Comparison of ENCODE assay signal across 9 cellular contexts in the genomic region with DNA sequence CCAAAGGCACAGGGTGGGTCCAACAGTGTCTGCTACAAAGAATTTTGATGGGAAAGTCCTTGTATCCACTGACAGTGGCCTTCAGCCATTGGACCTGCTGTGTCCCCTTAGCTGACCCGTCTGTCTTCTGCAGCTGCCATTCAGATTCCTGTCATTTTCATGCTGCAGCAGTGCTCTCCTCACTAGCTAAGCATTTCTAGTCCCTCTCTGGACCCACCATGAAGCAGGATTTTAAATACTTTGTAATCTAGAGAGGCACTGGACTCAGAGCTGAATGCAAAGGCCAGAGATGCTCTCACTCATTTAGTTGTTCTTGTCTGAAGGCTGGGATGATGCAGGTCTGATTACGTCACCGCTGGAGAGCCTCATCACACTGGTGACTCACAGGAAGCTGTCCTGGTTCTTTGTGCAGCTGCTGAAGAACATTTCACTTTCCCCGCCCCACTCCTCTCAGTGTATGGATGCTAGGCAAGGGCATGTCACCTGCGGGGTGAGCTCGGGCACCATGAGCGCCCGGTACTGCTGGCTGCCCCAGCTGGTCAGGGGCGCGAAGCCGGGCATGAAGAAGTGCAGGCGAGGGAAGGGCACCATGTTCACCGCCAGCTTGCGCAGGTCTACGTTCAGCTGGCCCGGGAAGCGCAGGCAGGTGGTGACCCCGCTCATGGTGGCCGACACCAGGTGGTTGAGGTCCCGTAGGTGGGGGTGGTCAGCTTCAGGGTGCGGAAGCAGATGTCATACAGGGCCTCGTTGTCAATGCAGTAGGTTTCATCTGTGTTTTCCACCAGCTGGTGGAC. TPM values are rescaled to one million over a fixed set of nuclear protein-coding genes. Genes with fewer than 3 reads are reported as not detected.
DNase-seq lines count a peak whose midpoint lies in the region; ATAC-seq and TF ChIP-seq lines count a peak whose summit lies in the region.
"Had no signal": no experiment of that assay in that cellular context is flagged by ENCODE, and none has a peak within 500 bp of the region (broad histone marks: within the 10 kb centered on the region; RNA-seq: fewer than 3 reads in every experiment).

No MANE protein-coding gene starts in this region.

- H3K4me1 Mint-ChIP-seq in activated CD4-positive, alpha-beta memory T cell treated with anti-CD3 and anti-CD28 coated beads for 36 hours (ENCODE audit: low read depth): peaks cover 2% of the 10 kb centered on the region

- no peaks in the 10 kb centered on the region for H3K36me3 Mint-ChIP-seq in activated CD4-positive, alpha-beta memory T cell treated with anti-CD3 and anti-CD28 coated beads for 36 hours

- H3K4me2 ChIP-seq in Karpas-422 (ENCODE audit: low read depth, low read length, poor library complexity, severe bottlenecking): no peak overlapping the region

- H3K9ac ChIP-seq in Karpas-422 (ENCODE audit: low read length): no peak overlapping the region

- intact Hi-C loops in activated CD4-positive, alpha-beta memory T cell treated with anti-CD3 and anti-CD28 coated beads for 36 hours (cut with micrococcal nuclease): loop anchor here (2.0 kb wide), 1 partner anchor 14 kb away; no protein-coding TSS in a partner anchor
- intact Hi-C loops in heart right ventricle (cut with DNase I): loop anchor here in 1 of 10 donors (5.0 kb wide), 1 partner anchor 261 kb away; no protein-coding TSS in a partner anchor
- intact Hi-C loops in prostate gland (cut with DNase I): no loop called here

- no peak for TF ChIP-seq POLR2A in prostate gland (IDR thresholded peaks at IDR 0.05)

- no peaks in the 10 kb centered on the region for H3K36me3 ChIP-seq in Karpas-422 (ENCODE audit: insufficient read depth, low read length)
- H3K36me3 ChIP-seq in heart right ventricle: no peaks in the 10 kb centered on the region
- no peaks in the 10 kb centered on the region for H3K36me3 ChIP-seq in prostate gland
- H3K36me3 ChIP-seq: right lobe of liver had no signal

- 86 to 88% methylated on average over 21 to 22 of the region's 22 CpGs for WGBS in heart right ventricle, 2 donors
- 85% methylated on average over 22 of the region's 22 CpGs for WGBS in prostate gland

- H3K27me3 Mint-ChIP-seq in activated CD4-positive, alpha-beta memory T cell treated with anti-CD3 and anti-CD28 coated beads for 36 hours: no peaks in the 10 kb centered on the region

- H2AFZ ChIP-seq in Karpas-422 (ENCODE audit: low read length): no peak overlapping the region

- H3K9me3 Mint-ChIP-seq in activated CD4-positive, alpha-beta memory T cell treated with anti-CD3 and anti-CD28 coated beads for 36 hours: no peaks in the 10 kb centered on the region

- H3K79me2 ChIP-seq in Karpas-422 (ENCODE audit: low read length): no peaks in the 10 kb centered on the region

- POLR2A ChIA-PET in activated CD4-positive, alpha-beta memory T cell treated with anti-CD3 and anti-CD28 coated beads for 36 hours (lab: Charles Lee): no interaction called here

- peak in 6 of 8 donors; percentile 46 to 87 (median 63) for ATAC-seq in heart right ventricle

- H3K9me2 ChIP-seq in Karpas-422 (replicated peaks; ENCODE audit: insufficient read depth, low read length): no peaks in the 10 kb centered on the region

- H4K20me1 ChIP-seq in Karpas-422 (ENCODE audit: insufficient read depth, low read depth, low read length): no peaks in the 10 kb centered on the region

- H3K27ac ChIP-seq in Karpas-422 (ENCODE audit: low read length): no peak overlapping the region
- no peak overlapping the region for H3K27ac ChIP-seq in heart right ventricle
- no peak overlapping the region for H3K27ac ChIP-seq in prostate gland
- H3K27ac ChIP-seq: right lobe of liver had no signal

- CTCF ChIA-PET in activated CD4-positive, alpha-beta memory T cell treated with anti-CD3 and anti-CD28 coated beads for 36 hours (lab: Charles Lee): interaction anchor here (1.7 kb wide), 1 partner anchor 52 kb away, joined by 4 read pairs; no protein-coding TSS in a partner anchor

- H3K27me3 ChIP-seq in Karpas-422 (ENCODE audit: low read length) (no peaks in the 10 kb centered on the region), heart right ventricle (peaks cover 0 to 4% (median 0%) of the 10 kb centered on the region in 7 donors), prostate gland (replicated peaks; ENCODE audit: insufficient read depth) (no peaks in the 10 kb centered on the region)
- H3K27me3 ChIP-seq: right lobe of liver had no signal

- H3K4me3 ChIP-seq in Karpas-422 (ENCODE audit: low read length) (no peak overlapping the region), heart right ventricle (no peak overlapping the region), prostate gland (no peak overlapping the region)
- H3K4me3 ChIP-seq: right lobe of liver had no signal

- TF ChIP-seq CTCF in heart right ventricle (IDR thresholded peaks at IDR 0.05) (no peak), prostate gland (IDR thresholded peaks at IDR 0.05) (no peak)

- H3K9me3 ChIP-seq in Karpas-422 (ENCODE audit: low read length): no peaks in the 10 kb centered on the region
- no peaks in the 10 kb centered on the region for H3K9me3 ChIP-seq in heart right ventricle
- H3K9me3 ChIP-seq in prostate gland: no peaks in the 10 kb centered on the region
- H3K9me3 ChIP-seq: right lobe of liver had no signal

- DNase-seq in AG20443 (ENCODE audit: low spot score) (peak; percentile 85), Karpas-422 (peak; percentile 15), heart right ventricle (no peak), NCI-H345 (lab: John Stamatoyannopoulos, UW) (no peak), NCI-H128 (lab: John Stamatoyannopoulos, UW; ENCODE audit: unreplicated experiment) (no peak), prostate gland (ENCODE audit: low spot score) (no peak), NCI-H345 treated with DMSO at 0.1 percent for 48 hours (lab: John Stamatoyannopoulos, UW; ENCODE audit: unreplicated experiment) (no peak)
- DNase-seq in activated CD4-positive, alpha-beta memory T cell treated with anti-CD3 and anti-CD28 coated beads for 36 hours: peak; percentile 76

- no peak overlapping the region for H3K4me3 Mint-ChIP-seq in activated CD4-positive, alpha-beta memory T cell treated with anti-CD3 and anti-CD28 coated beads for 36 hours

- H3K27ac Mint-ChIP-seq in activated CD4-positive, alpha-beta memory T cell treated with anti-CD3 and anti-CD28 coated beads for 36 hours: no peak overlapping the region

- H3K4me1 ChIP-seq in Karpas-422 (ENCODE audit: low read length) (no peaks in the 10 kb centered on the region), heart right ventricle (no peaks in the 10 kb centered on the region), prostate gland (replicated peaks) (no peaks in the 10 kb centered on the region)
- H3K4me1 ChIP-seq: right lobe of liver had no signal

RNA-seq across cellular contexts. Expression of a gene that starts 19.4 kb away (rescaled TPM):
- 0.51 TPM in 1 of 2 replicates, not detected in the other for total RNA-seq in Karpas-422 (2014; rRNA removed; shearing (Covaris generic); ENCODE audit: low replicate concordance)
- 1 to 10 TPM; 4.2 to 4.6 TPM for total RNA-seq in activated CD4-positive, alpha-beta memory T cell treated with anti-CD3 and anti-CD28 coated beads for 36 hours
- total RNA-seq in heart right ventricle (10 to 100 TPM in 9 of 10 donors, 1 to 10 TPM in 1; 7.0 to 49.6 (median 17.5) TPM), prostate gland (10 to 100 TPM; 17.2 to 39.6 TPM)
- polyA plus RNA-seq in heart right ventricle: 10 to 100 TPM; 10.2 to 59.3 TPM

RNA-seq across cellular contexts. Expression of a gene that starts 50.7 kb away (rescaled TPM):
- total RNA-seq in Karpas-422 (2014; rRNA removed; shearing (Covaris generic); ENCODE audit: low replicate concordance): 0.34 TPM in 1 of 2 replicates, not detected in the other
- under 1 TPM in 1 of 2 experiments, not detected in 1; 0.29 TPM for total RNA-seq in activated CD4-positive, alpha-beta memory T cell treated with anti-CD3 and anti-CD28 coated beads for 36 hours
- 1 to 10 TPM in 5 of 10 donors, under 1 TPM in 5; 0.28 to 3.6 (median 0.94) TPM for total RNA-seq in heart right ventricle
- polyA plus RNA-seq in heart right ventricle: 1 to 10 TPM in 1 of 2 donors, under 1 TPM in 1; 0.59 to 3.4 TPM
- 1 to 10 TPM; 3.9 to 4.5 TPM for total RNA-seq in prostate gland

RNA-seq across cellular contexts. Expression of a gene that starts 58.2 kb away (rescaled TPM):
- 9.3 and 14.6 TPM in 2 replicates for total RNA-seq in Karpas-422 (2014; rRNA removed; shearing (Covaris generic); ENCODE audit: low replicate concordance)
- 10 to 100 TPM; 10.1 to 11.4 TPM for total RNA-seq in activated CD4-positive, alpha-beta memory T cell treated with anti-CD3 and anti-CD28 coated beads for 36 hours
- total RNA-seq in heart right ventricle: 10 to 100 TPM; 14.5 to 44.4 (median 21.0) TPM
- 10 to 100 TPM in 1 of 2 donors, 1 to 10 TPM in 1; 5.3 to 22.6 TPM for polyA plus RNA-seq in heart right ventricle
- 10 to 100 TPM; 16.5 to 17.7 TPM for total RNA-seq in prostate gland

Comparison
In these comparisons a context has a peak if more than half of its experiments do, and no peak if none do; other contexts are left out.
1. DNase-seq: peak in AG20443 (single experiment), Karpas-422 (single experiment) and activated CD4-positive, alpha-beta memory T cell treated with anti-CD3 and anti-CD28 coated beads for 36 hours (single experiment); none in heart right ventricle (0 of 2), NCI-H345 (single experiment), NCI-H128 (single experiment), prostate gland (single experiment) and NCI-H345 treated with DMSO at 0.1 percent for 48 hours (single experiment).